15 cellular contexts compared by ENCODE assay signal in genomic region chr18:26459884-26460283, GRCh38.
DNase-seq lines count a peak whose midpoint lies in the region; ATAC-seq, FAIRE-seq and TF ChIP-seq lines count a peak whose summit lies in the region.
"Had no signal": no experiment of that assay in that cellular context is flagged by ENCODE, and none has a peak within 500 bp of the region (broad histone marks: within the 10 kb centered on the region; RNA-seq: fewer than 3 reads in every experiment).

No MANE protein-coding gene starts in this region.

- peaks cover 23% of the 10 kb centered on the region for H3F3A ChIP-seq in MM.1S (ENCODE audit: insufficient read depth, low read length)

- no peak for ATAC-seq in GM12878
- ATAC-seq in HG03159 (IDR thresholded peaks at IDR 0.05; ENCODE audit: unreplicated experiment): no peak
- ATAC-seq: Panc1, SK-N-SH treated with all-trans-retinoic acid at 6 μM for 48 hours had no signal

- peak overlapping the region; percentile 34; the same call in 1 of the 2 replicates for H3K9ac ChIP-seq in MM.1S (ENCODE audit: low read length)
- 0 out of 2 replicates have a peak overlapping the region, but pooled peaks have one; percentile 9 for H3K9ac ChIP-seq in GM12878 (ENCODE audit: control insufficient read depth, insufficient read depth, low read length)
- no peak overlapping the region for H3K9ac ChIP-seq in keratinocyte (ENCODE audit: control insufficient read depth, extremely low read depth, insufficient read depth, low read length)

- H3K79me2 ChIP-seq in MM.1S (ENCODE audit: low read length) (no peaks in the 10 kb centered on the region), GM12878 (ENCODE audit: control insufficient read depth, insufficient read depth, low read length) (no peaks in the 10 kb centered on the region), keratinocyte (ENCODE audit: control insufficient read depth, insufficient read depth, low read length) (no peaks in the 10 kb centered on the region)

- H3K36me3 ChIP-seq in MM.1S (replicated peaks; ENCODE audit: insufficient read depth, low read length) (no peaks in the 10 kb centered on the region), GM12878 (ENCODE audit: control insufficient read depth in 2 of 2, insufficient read depth in 2 of 2, low read length in 1 of 2) (peaks cover 0 to 2% of the 10 kb centered on the region in 2 experiments; a peak in 1 of 4 replicates), keratinocyte (ENCODE audit: control insufficient read depth in 2 of 2, extremely low read depth in 1 of 2, insufficient read depth in 2 of 2, low read length in 2 of 2) (peaks cover 4 to 10% of the 10 kb centered on the region in 2 experiments)

- no peaks in the 10 kb centered on the region for H3K9me3 ChIP-seq in MM.1S (replicated peaks; ENCODE audit: insufficient read depth, low read length)
- H3K9me3 ChIP-seq in GM12878 (replicated peaks; ENCODE audit: control insufficient read depth, insufficient read depth, low read length): no peaks in the 10 kb centered on the region
- H3K9me3 ChIP-seq in keratinocyte (ENCODE audit: control insufficient read depth, low read depth, low read length): no peaks in the 10 kb centered on the region
- H3K9me3 ChIP-seq: HAP-1 had no signal

- H3K27ac Mint-ChIP-seq in HFFc6: peak overlapping the region; percentile 71; the same call in 1 of the 2 replicates
- H3K27ac Mint-ChIP-seq: CD4-positive, alpha-beta memory T cell had no signal

- POLR2A ChIA-PET in GM12878 (lab: Charles Lee): interaction anchor here (1.3 to 1.5 kb wide), 2 partner anchors 12 to 21 kb away, joined by 4 read pairs; no protein-coding TSS in a partner anchor

- no peaks in the 10 kb centered on the region for H3K9me3 Mint-ChIP-seq in HFFc6
- H3K9me3 Mint-ChIP-seq: CD4-positive, alpha-beta memory T cell had no signal

- WGBS in GM12878 (ENCODE audit: insufficient coverage, insufficient replicate concordance, low lambda C conversion rate, missing lambda C conversion rate): 78% methylated on average over 3 of the region's 3 CpGs

- intact Hi-C loops in GM12878 (cut with micrococcal nuclease; ENCODE audit: unreplicated experiment): loop anchor here (2.0 kb wide), 1 partner anchor 77 kb away; no protein-coding TSS in a partner anchor

- no peak for TF ChIP-seq POLR2A in GM12878 (IDR thresholded peaks at IDR 0.05; ENCODE audit: low read depth, low read length)

- peak overlapping the region; percentile 4; the same call in 1 of the 2 replicates for H3K4me3 ChIP-seq in MM.1S (ENCODE audit: low read length)
- H3K4me3 ChIP-seq in GM12878: no peak overlapping the region
- H3K4me3 ChIP-seq in keratinocyte (ENCODE audit: control insufficient read depth in 2 of 3, extremely low read depth in 1 of 3, insufficient read depth in 2 of 3, low read depth in 1 of 3, low read length in 3 of 3): no peak overlapping the region
- H3K4me3 ChIP-seq: HAP-1 had no signal

- H2AFZ ChIP-seq in MM.1S (ENCODE audit: low read length) (peak overlapping the region; percentile 39), GM12878 (ENCODE audit: control insufficient read depth, low read depth, low read length) (no peak overlapping the region), keratinocyte (ENCODE audit: control insufficient read depth, low read length) (no peak overlapping the region)

- DNase-seq in HFFc6 (no peak), MM.1S (no peak), GM12878 (ENCODE audit: low read depth, low spot score) (no peak), keratinocyte (ENCODE audit: low read depth, low spot score) (no peak)
- DNase-seq in stimulated activated naive CD4-positive, alpha-beta T cell (lab: John Stamatoyannopoulos, UW): no peak
- DNase-seq in activated T-cell treated with anti-CD3 and anti-CD28 coated beads, Interleukin-2, amount 50 U/mL, for 48 hours: no peak
- DNase-seq: CD4-positive, alpha-beta memory T cell; GOT3; IMR-90; NCI-H1436 had no signal

- no TSS peak for BruUV-seq in GM12878 (replicated peaks; lab: Mats Ljungman, UMichigan)

- H3K4me1 ChIP-seq in MM.1S (ENCODE audit: low read length): peaks cover 63% of the 10 kb centered on the region
- H3K4me1 ChIP-seq in GM12878 (ENCODE audit: control insufficient read depth, insufficient read depth, low read length): peaks cover 44% of the 10 kb centered on the region
- H3K4me1 ChIP-seq in keratinocyte (ENCODE audit: control insufficient read depth, extremely low read depth, insufficient read depth, low read length): peaks cover 23% of the 10 kb centered on the region

- H4K20me1 ChIP-seq in MM.1S (ENCODE audit: insufficient read depth, low read length): no peaks in the 10 kb centered on the region
- H4K20me1 ChIP-seq in GM12878 (ENCODE audit: control insufficient read depth, insufficient read depth): no peaks in the 10 kb centered on the region
- H4K20me1 ChIP-seq in keratinocyte (ENCODE audit: control insufficient read depth, extremely low read depth, insufficient read depth, low read length): no peaks in the 10 kb centered on the region

- H3K4me3 Mint-ChIP-seq in HFFc6: no peak overlapping the region
- H3K4me3 Mint-ChIP-seq: CD4-positive, alpha-beta memory T cell had no signal

- peaks cover 12% of the 10 kb centered on the region; the same call in 1 of the 2 replicates for H3K36me3 Mint-ChIP-seq in HFFc6 (ENCODE audit: low read depth)

- CTCF ChIA-PET in GM12878 (lab: Yijun Ruan, JAX): interaction anchor here (0.7 to 2.1 kb wide), 6 partner anchors 9 to 88 kb away, joined by 3 to 7 read pairs (median 4); partner anchors contain the start of gene KCTD1

- H3K27ac ChIP-seq in MM.1S (ENCODE audit: low read length) (peak overlapping the region; percentile 95), GM12878 (ENCODE audit: control insufficient read depth, insufficient read depth) (peak overlapping the region; percentile 75), keratinocyte (ENCODE audit: control insufficient read depth, insufficient read depth, low read length) (peak overlapping the region; percentile 83)

- no peak for TF ChIP-seq EP300 in GM12878 (IDR thresholded peaks at IDR 0.05; ENCODE audit: borderline replicate concordance in 1 of 2, control insufficient read depth in 1 of 2, low read depth in 2 of 2, low read length in 2 of 2)

- no peak for TF ChIP-seq RAD21 in GM12878 (IDR thresholded peaks at IDR 0.05; ENCODE audit: insufficient read depth, low read depth, low read length)

- TF ChIP-seq CTCF in HFFc6 (IDR thresholded peaks at IDR 0.05): no peak
- TF ChIP-seq CTCF in MM.1S (IDR thresholded peaks at IDR 0.05; ENCODE audit: low read length): no peak
- TF ChIP-seq CTCF in GM12878 (IDR thresholded peaks at IDR 0.05 in 2 of 3, conservative IDR thresholded peaks at IDR 0.05 in 1 of 3; ENCODE audit: control insufficient read depth in 2 of 3, extremely low read depth in 1 of 3, insufficient read depth in 1 of 3, low read depth in 3 of 3, low read length in 3 of 3): no peak
- no peak for TF ChIP-seq CTCF in keratinocyte (optimal IDR thresholded peaks at IDR 0.05 in 1 of 3, IDR thresholded peaks at IDR 0.05 in 1 of 3, conservative IDR thresholded peaks at IDR 0.05 in 1 of 3; ENCODE audit: extremely low read depth in 1 of 3, insufficient read depth in 2 of 3, low read length in 3 of 3)

- H3K27me3 ChIP-seq in MM.1S (replicated peaks; ENCODE audit: insufficient read depth, low read length) (no peaks in the 10 kb centered on the region), GM12878 (replicated peaks in 1 of 2; ENCODE audit: control insufficient read depth in 2 of 2, insufficient read depth in 2 of 2, low read length in 1 of 2) (no peaks in the 10 kb centered on the region), keratinocyte (ENCODE audit: control insufficient read depth, extremely low read depth, insufficient read depth, low read length) (no peaks in the 10 kb centered on the region)

- no peaks in the 10 kb centered on the region; the same call in 1 of the 2 replicates for H3K27me3 Mint-ChIP-seq in HFFc6 (ENCODE audit: insufficient read depth)
- H3K27me3 Mint-ChIP-seq: CD4-positive, alpha-beta memory T cell had no signal

- SMC1A ChIA-PET in GM12878 (lab: Charles Lee; ENCODE audit: uncharacterized antibody, unreplicated experiment): interaction anchor here (0.7 to 3.1 kb wide), 12 partner anchors 10 to 186 kb away, joined by 3 to 21 read pairs (median 4); partner anchors contain the start of gene KCTD1

- in situ Hi-C loops in GM12878 (cut with MboI): no loop called here

- H3K4me1 Mint-ChIP-seq in HFFc6 (ENCODE audit: low read depth): peaks cover 40% of the 10 kb centered on the region
- H3K4me1 Mint-ChIP-seq: CD4-positive, alpha-beta memory T cell had no signal

- no peaks in the 10 kb centered on the region for H3K9me2 ChIP-seq in MM.1S (replicated peaks; ENCODE audit: insufficient read depth, low read length)

- no peaks in the 10 kb centered on the region for H3K9me1 ChIP-seq in keratinocyte (ENCODE audit: control insufficient read depth, extremely low read depth, insufficient read depth, low read length)

- FAIRE-seq in GM12878 (lab: Jason Lieb, UNC): no peak
- FAIRE-seq in keratinocyte (lab: Jason Lieb, UNC): no peak
- FAIRE-seq: G401.6 had no signal

- RAD21 ChIA-PET in GM12878 (lab: Charles Lee; ENCODE audit: unreplicated experiment): interaction anchor here (0.7 to 1.5 kb wide), 5 partner anchors 20 to 88 kb away, joined by 3 to 6 read pairs (median 3); partner anchors contain the start of gene KCTD1

- dilution Hi-C loops in keratinocyte (cut with MboI; ENCODE audit: extremely low pct_ligation_motif_present, low sequenced_read_pairs): no loop called here

- peak overlapping the region; percentile 55 for H3K4me2 ChIP-seq in MM.1S (ENCODE audit: low read depth, low read length)
- H3K4me2 ChIP-seq in GM12878 (ENCODE audit: control insufficient read depth, insufficient read depth): peak overlapping the region; percentile 68
- no peak overlapping the region for H3K4me2 ChIP-seq in keratinocyte (ENCODE audit: control insufficient read depth, extremely low read depth, insufficient read depth, low read depth, low read length)

TF ChIP-seq in GM12878, 131 proteins besides CTCF, POLR2A, EP300 and RAD21:
- peak; percentile 77 for TF ChIP-seq ZNF24 (IDR thresholded peaks at IDR 0.05)
- TF ChIP-seq, protein P1, sequence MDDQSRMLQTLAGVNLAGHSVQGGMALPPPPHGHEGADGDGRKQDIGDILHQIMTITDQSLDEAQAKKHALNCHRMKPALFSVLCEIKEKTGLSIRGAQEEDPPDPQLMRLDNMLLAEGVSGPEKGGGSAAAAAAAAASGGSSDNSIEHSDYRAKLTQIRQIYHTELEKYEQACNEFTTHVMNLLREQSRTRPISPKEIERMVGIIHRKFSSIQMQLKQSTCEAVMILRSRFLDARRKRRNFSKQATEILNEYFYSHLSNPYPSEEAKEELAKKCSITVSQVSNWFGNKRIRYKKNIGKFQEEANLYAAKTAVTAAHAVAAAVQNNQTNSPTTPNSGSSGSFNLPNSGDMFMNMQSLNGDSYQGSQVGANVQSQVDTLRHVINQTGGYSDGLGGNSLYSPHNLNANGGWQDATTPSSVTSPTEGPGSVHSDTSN (IDR thresholded peaks at IDR 0.05; ENCODE audit: insufficient replicate concordance, low read depth, low read length): no peak
